Comparison of ENCODE assay signal across 34 cellular contexts in the genomic region with DNA sequence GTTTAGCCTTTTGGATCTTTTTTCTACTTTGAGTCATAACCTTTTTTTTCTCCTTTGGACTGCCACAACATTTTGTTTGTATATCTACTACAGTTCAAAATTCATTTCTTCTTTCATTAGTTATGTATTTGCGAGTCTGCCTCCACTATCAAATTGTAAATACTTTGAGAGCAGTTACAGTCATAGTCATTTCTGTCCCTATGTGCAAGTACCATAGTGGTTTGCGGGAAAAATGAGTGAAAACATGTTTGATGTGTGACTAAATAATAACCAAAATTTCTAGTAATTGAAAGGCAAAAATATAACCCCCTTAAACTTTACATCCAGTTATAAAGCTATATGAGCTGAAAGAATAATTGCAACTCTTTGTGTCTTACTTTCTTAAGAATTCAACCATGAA. TPM values are rescaled to one million over a fixed set of nuclear protein-coding genes. Genes with fewer than 3 reads are reported as not detected.
DNase-seq lines count a peak whose midpoint lies in the region; ATAC-seq and TF ChIP-seq lines count a peak whose summit lies in the region.
"Had no signal": no experiment of that assay in that cellular context is flagged by ENCODE, and none has a peak within 500 bp of the region (broad histone marks: within the 10 kb centered on the region; RNA-seq: fewer than 3 reads in every experiment).

No MANE protein-coding gene starts in this region.

- H3K9me3 Mint-ChIP-seq in stimulated activated effector memory CD8-positive, alpha-beta T cell treated with anti-CD3 and anti-CD28 coated beads, Interleukin-12 subunit alpha, Interleukin-12 subunit beta, amount 100 ng/mL, for 72 hours: no peaks in the 10 kb centered on the region
- H3K9me3 Mint-ChIP-seq: WTC11 had no signal

- peak; percentile 77 for ATAC-seq in GM18873 (IDR thresholded peaks at IDR 0.05; ENCODE audit: low FRiP score, unreplicated experiment)
- peak; percentile 51 for ATAC-seq in HG02852 (IDR thresholded peaks at IDR 0.05; ENCODE audit: unreplicated experiment)
- peak; percentile 60 for ATAC-seq in HG03571 (IDR thresholded peaks at IDR 0.05; ENCODE audit: unreplicated experiment)
- ATAC-seq in stimulated activated effector memory CD8-positive, alpha-beta T cell treated with anti-CD3 and anti-CD28 coated beads, Interleukin-12 subunit alpha, Interleukin-12 subunit beta, amount 100 ng/mL, for 72 hours: peak; percentile 50
- ATAC-seq: foreskin keratinocyte, heart right ventricle, left ventricle myocardium superior, T-cell, WTC11 had no signal

- H3K36me3 Mint-ChIP-seq in stimulated activated effector memory CD8-positive, alpha-beta T cell treated with anti-CD3 and anti-CD28 coated beads, Interleukin-12 subunit alpha, Interleukin-12 subunit beta, amount 100 ng/mL, for 72 hours: no peaks in the 10 kb centered on the region
- H3K36me3 Mint-ChIP-seq: activated naive CD8-positive, alpha-beta T cell; IgD-negative memory B cell; mesothelial cell of epicardium; naive B cell; T-cell; WTC11 had no signal

- no peak overlapping the region for H3K27ac Mint-ChIP-seq in stimulated activated effector memory CD8-positive, alpha-beta T cell treated with anti-CD3 and anti-CD28 coated beads, Interleukin-12 subunit alpha, Interleukin-12 subunit beta, amount 100 ng/mL, for 72 hours
- H3K27ac Mint-ChIP-seq: activated naive CD8-positive, alpha-beta T cell; activated T-cell treated with anti-CD3 and anti-CD28 coated beads, Interleukin-2, amount 50 U/mL, for 24 hours; IgD-negative memory B cell; mesothelial cell of epicardium; naive B cell; T-cell; WTC11 had no signal

- no peak for TF ChIP-seq POLR2A in sigmoid colon (IDR thresholded peaks at IDR 0.05)

- WGBS in sigmoid colon, 2 donors: 86 to 88% methylated on average over 2 of the region's 2 CpGs

- no peak for DNase-seq in stimulated activated effector memory CD8-positive, alpha-beta T cell treated with anti-CD3 and anti-CD28 coated beads, Interleukin-12 subunit alpha, Interleukin-12 subunit beta, amount 100 ng/mL, for 72 hours (ENCODE audit: low spot score in 2 of 2)
- DNase-seq in foreskin melanocyte (no peak), cortex of kidney (lab: John Stamatoyannopoulos, UW) (no peak), sigmoid colon (no peak), DMS 273 (lab: John Stamatoyannopoulos, UW; ENCODE audit: unreplicated experiment) (no peak)
- DNase-seq: activated CD4-positive, alpha-beta T cell treated with anti-CD3 and anti-CD28 coated beads, Interleukin-2, amount 50 U/mL, for 1 hour; activated effector memory CD4-positive, alpha-beta T cell treated with anti-CD3 and anti-CD28 coated beads, Interleukin-2, amount 50 U/mL, for 16 hours; activated T-cell treated with anti-CD3 and anti-CD28 coated beads, Interleukin-2, amount 50 U/mL, for 24 hours; C1 segment of cervical spinal cord; DMS53; dorsolateral prefrontal cortex; foreskin keratinocyte; heart right ventricle; kidney; left ventricle myocardium superior; naive B cell; NCI-H446; NCI-H82; nucleus accumbens; right lobe of liver; RPMI8226; stimulated activated CD4-positive, alpha-beta T cell treated with anti-CD3 and anti-CD28 coated beads, Interleukin-4, amount 100 ng/mL, for 24 hours; T-cell had no signal

- TF ChIP-seq EP300 in sigmoid colon (IDR thresholded peaks at IDR 0.05): no peak

- H3K4me1 Mint-ChIP-seq in stimulated activated effector memory CD8-positive, alpha-beta T cell treated with anti-CD3 and anti-CD28 coated beads, Interleukin-12 subunit alpha, Interleukin-12 subunit beta, amount 100 ng/mL, for 72 hours: no peaks in the 10 kb centered on the region
- H3K4me1 Mint-ChIP-seq: T-cell, WTC11 had no signal

- no peak overlapping the region for H3K4me3 Mint-ChIP-seq in stimulated activated effector memory CD8-positive, alpha-beta T cell treated with anti-CD3 and anti-CD28 coated beads, Interleukin-12 subunit alpha, Interleukin-12 subunit beta, amount 100 ng/mL, for 72 hours
- H3K4me3 Mint-ChIP-seq: activated naive CD8-positive, alpha-beta T cell; activated T-cell treated with anti-CD3 and anti-CD28 coated beads, Interleukin-2, amount 50 U/mL, for 24 hours; mesothelial cell of epicardium; T-cell; WTC11 had no signal

- no peaks in the 10 kb centered on the region for H3K36me3 ChIP-seq in sigmoid colon
- H3K36me3 ChIP-seq: esophagus muscularis mucosa, heart right ventricle, prostate gland, right lobe of liver, SJSA1 had no signal

- intact Hi-C loops in sigmoid colon (cut with DNase I): no loop called here

- no peak overlapping the region for H3K27ac ChIP-seq in sigmoid colon
- H3K27ac ChIP-seq: dorsolateral prefrontal cortex, esophagus muscularis mucosa, foreskin keratinocyte, heart right ventricle, prostate gland, right lobe of liver, SJSA1 had no signal

- H3K4me3 ChIP-seq in sigmoid colon: no peak overlapping the region
- H3K4me3 ChIP-seq: dorsolateral prefrontal cortex, esophagus muscularis mucosa, heart right ventricle, prostate gland, right lobe of liver, SJSA1 had no signal

- TF ChIP-seq CTCF in sigmoid colon (IDR thresholded peaks at IDR 0.05): no peak

- H3K9me3 ChIP-seq in sigmoid colon: no peaks in the 10 kb centered on the region
- H3K9me3 ChIP-seq: esophagus muscularis mucosa, prostate gland, right lobe of liver, SJSA1 had no signal

- H3K27me3 ChIP-seq in sigmoid colon: no peaks in the 10 kb centered on the region
- H3K27me3 ChIP-seq: dorsolateral prefrontal cortex, esophagus muscularis mucosa, foreskin keratinocyte, heart right ventricle, right lobe of liver, SJSA1 had no signal

- H3K4me1 ChIP-seq in sigmoid colon: no peaks in the 10 kb centered on the region
- H3K4me1 ChIP-seq: esophagus muscularis mucosa, foreskin keratinocyte, heart right ventricle, prostate gland, right lobe of liver, SJSA1 had no signal

RNA-seq across cellular contexts. Expression of gene CCDC50, which starts 45.8 kb away (rescaled TPM):
- 100 to 1,000 TPM; 103 to 128 (median 116) TPM for total RNA-seq in sigmoid colon
- polyA plus RNA-seq in sigmoid colon: 10 to 100 TPM; 20.8 to 26.0 (median 21.0) TPM

RNA-seq across cellular contexts. Expression of gene UTS2B, which starts 46.9 kb away (rescaled TPM):
- under 1 TPM in 2 of 4 donors, not detected in 2; 0.28 to 0.71 TPM for total RNA-seq in sigmoid colon
- polyA plus RNA-seq in sigmoid colon: under 1 TPM in 1 of 3 donors, not detected in 2; 0.17 TPM
- total RNA-seq: G401, WTC11 had no signal
